Comparison of ENCODE assay signal across 16 cellular contexts in the genomic region with DNA sequence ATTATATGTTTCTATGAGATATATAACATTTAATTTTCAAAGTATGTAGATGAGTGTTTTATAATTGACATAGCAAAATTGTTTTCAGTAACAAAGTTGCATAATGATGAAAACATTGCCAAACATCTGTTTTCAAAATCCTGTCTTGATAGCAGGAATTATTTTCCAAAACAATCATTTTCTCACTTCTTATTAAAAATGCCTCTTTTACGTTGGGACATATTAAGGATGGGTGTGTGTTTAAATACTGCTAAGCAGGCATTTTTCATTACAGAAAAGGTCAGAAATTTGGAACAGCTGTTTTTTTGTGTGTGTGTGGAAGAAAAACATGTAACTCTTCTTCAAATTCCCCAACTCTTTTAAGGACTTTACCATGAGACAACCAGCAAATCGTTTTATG.
"Had no signal": no experiment of that assay in that cellular context is flagged by ENCODE, and none has a peak within 500 bp of the region (broad histone marks: within the 10 kb centered on the region; RNA-seq: fewer than 3 reads in every experiment).

No MANE protein-coding gene starts in this region.

- DNase-seq: activated CD4-positive, alpha-beta T cell treated with anti-CD3 and anti-CD28 coated beads, Interleukin-2, amount 10 ng/mL, durations not matched to agents 24 days and 14 days; activated CD4-positive, CD25-positive, alpha-beta regulatory T cell; activated CD8-positive, alpha-beta memory T cell treated with anti-CD3 and anti-CD28 coated beads, Interleukin-2, amount 50 U/mL, for 4 hours; activated CD8-positive, alpha-beta T cell treated with anti-CD3 and anti-CD28 coated beads, Interleukin-2, amount 10 ng/mL, durations not matched to agents 7 days and 5 days; activated gamma-delta T cell treated with Interleukin-2 at 50 U/mL for 16 hours; activated T-cell treated with anti-CD3 and anti-CD28 coated beads, Interleukin-2, amount 50 U/mL, for 72 hours; brain microvascular endothelial cell; effector memory CD4-positive, alpha-beta T cell; foreskin melanocyte; mucosa of descending colon; naive thymus-derived CD4-positive, alpha-beta T cell; stimulated activated CD4-positive, alpha-beta T cell treated with anti-CD3 and anti-CD28 coated beads, Interleukin-1b, Interleukin-23, amount 100 ng/mL, for 48 hours; stimulated activated naive CD8-positive, alpha-beta T cell treated with anti-CD3 and anti-CD28 coated beads, Interleukin-15, amount 100 ng/mL, for 72 hours; upper lobe of right lung had no signal

- H3K9me3 ChIP-seq: mucosa of descending colon, neutrophil, thoracic aorta, upper lobe of right lung had no signal

- H3K27me3 ChIP-seq: brain microvascular endothelial cell, neutrophil, upper lobe of right lung had no signal

- H3K4me1 ChIP-seq: upper lobe of right lung had no signal

- H3K4me3 ChIP-seq: mucosa of descending colon, thoracic aorta, upper lobe of right lung had no signal

- H3K36me3 ChIP-seq: brain microvascular endothelial cell, neutrophil, thoracic aorta, upper lobe of right lung had no signal

- H3K27ac ChIP-seq: brain microvascular endothelial cell, neutrophil, thoracic aorta, upper lobe of right lung had no signal

- ATAC-seq: activated CD8-positive, alpha-beta T cell treated with anti-CD3 and anti-CD28 coated beads, Interleukin-2, amount 10 ng/mL, durations not matched to agents 7 days and 5 days; activated T-cell treated with anti-CD3 and anti-CD28 coated beads, Interleukin-2, amount 50 U/mL, for 72 hours; mucosa of descending colon; naive thymus-derived CD4-positive, alpha-beta T cell; stimulated activated naive CD8-positive, alpha-beta T cell treated with anti-CD3 and anti-CD28 coated beads, Interleukin-15, amount 100 ng/mL, for 72 hours; upper lobe of right lung had no signal
